1 cellular context compared by ENCODE assay signal in the genomic region with DNA sequence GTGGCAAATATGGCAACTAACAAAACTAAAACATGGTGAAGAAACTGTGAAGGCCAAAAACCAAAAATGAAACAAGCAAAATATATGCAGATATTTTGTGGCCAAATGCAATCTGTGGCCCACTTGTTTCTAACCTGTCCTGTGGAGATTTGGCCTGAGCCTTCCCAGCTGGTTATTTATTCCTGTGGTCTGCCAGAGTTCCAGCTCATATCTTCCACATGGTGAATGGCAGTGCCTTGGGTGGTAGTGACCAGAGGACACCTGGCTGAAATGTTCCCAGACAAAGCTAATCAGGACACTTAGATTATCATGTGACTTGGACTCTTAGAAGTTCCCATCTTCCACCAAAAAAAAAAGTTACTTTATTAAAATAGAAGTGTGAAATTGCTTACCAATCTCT.
TF ChIP-seq lines count a peak whose summit lies in the region.

No MANE protein-coding gene starts in this region.

TF ChIP-seq in GM23338, 12 proteins besides CTCF, POLR2A, EP300 and RAD21 (continued from another document):
- TF ChIP-seq, protein P1, sequence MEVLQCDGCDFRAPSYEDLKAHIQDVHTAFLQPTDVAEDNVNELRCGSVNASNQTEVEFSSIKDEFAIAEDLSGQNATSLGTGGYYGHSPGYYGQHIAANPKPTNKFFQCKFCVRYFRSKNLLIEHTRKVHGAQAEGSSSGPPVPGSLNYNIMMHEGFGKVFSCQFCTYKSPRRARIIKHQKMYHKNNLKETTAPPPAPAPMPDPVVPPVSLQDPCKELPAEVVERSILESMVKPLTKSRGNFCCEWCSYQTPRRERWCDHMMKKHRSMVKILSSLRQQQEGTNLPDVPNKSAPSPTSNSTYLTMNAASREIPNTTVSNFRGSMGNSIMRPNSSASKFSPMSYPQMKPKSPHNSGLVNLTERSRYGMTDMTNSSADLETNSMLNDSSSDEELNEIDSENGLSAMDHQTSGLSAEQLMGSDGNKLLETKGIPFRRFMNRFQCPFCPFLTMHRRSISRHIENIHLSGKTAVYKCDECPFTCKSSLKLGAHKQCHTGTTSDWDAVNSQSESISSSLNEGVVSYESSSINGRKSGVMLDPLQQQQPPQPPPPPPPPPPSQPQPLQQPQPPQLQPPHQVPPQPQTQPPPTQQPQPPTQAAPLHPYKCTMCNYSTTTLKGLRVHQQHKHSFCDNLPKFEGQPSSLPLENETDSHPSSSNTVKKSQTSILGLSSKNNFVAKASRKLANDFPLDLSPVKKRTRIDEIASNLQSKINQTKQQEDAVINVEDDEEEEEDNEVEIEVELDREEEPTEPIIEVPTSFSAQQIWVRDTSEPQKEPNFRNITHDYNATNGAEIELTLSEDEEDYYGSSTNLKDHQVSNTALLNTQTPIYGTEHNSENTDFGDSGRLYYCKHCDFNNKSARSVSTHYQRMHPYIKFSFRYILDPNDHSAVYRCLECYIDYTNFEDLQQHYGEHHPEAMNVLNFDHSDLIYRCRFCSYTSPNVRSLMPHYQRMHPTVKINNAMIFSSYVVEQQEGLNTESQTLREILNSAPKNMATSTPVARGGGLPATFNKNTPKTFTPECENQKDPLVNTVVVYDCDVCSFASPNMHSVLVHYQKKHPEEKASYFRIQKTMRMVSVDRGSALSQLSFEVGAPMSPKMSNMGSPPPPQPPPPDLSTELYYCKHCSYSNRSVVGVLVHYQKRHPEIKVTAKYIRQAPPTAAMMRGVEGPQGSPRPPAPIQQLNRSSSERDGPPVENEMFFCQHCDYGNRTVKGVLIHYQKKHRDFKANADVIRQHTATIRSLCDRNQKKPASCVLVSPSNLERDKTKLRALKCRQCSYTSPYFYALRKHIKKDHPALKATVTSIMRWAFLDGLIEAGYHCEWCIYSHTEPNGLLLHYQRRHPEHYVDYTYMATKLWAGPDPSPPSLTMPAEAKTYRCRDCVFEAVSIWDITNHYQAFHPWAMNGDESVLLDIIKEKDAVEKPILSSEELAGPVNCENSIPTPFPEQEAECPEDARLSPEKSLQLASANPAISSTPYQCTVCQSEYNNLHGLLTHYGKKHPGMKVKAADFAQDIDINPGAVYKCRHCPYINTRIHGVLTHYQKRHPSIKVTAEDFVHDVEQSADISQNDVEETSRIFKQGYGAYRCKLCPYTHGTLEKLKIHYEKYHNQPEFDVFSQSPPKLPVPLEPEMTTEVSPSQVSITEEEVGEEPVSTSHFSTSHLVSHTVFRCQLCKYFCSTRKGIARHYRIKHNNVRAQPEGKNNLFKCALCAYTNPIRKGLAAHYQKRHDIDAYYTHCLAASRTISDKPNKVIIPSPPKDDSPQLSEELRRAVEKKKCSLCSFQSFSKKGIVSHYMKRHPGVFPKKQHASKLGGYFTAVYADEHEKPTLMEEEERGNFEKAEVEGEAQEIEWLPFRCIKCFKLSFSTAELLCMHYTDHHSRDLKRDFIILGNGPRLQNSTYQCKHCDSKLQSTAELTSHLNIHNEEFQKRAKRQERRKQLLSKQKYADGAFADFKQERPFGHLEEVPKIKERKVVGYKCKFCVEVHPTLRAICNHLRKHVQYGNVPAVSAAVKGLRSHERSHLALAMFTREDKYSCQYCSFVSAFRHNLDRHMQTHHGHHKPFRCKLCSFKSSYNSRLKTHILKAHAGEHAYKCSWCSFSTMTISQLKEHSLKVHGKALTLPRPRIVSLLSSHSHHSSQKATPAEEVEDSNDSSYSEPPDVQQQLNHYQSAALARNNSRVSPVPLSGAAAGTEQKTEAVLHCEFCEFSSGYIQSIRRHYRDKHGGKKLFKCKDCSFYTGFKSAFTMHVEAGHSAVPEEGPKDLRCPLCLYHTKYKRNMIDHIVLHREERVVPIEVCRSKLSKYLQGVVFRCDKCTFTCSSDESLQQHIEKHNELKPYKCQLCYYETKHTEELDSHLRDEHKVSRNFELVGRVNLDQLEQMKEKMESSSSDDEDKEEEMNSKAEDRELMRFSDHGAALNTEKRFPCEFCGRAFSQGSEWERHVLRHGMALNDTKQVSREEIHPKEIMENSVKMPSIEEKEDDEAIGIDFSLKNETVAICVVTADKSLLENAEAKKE (CRISPR knock-in tag; IDR thresholded peaks at IDR 0.05), result no peak
